In genomic region chr12:68940731-68941130, GRCh38 we compare ENCODE assay signal across 21 cellular contexts.
"Had no signal": no experiment of that assay in that cellular context is flagged by ENCODE, and none has a peak within 500 bp of the region (broad histone marks: within the 10 kb centered on the region; RNA-seq: fewer than 3 reads in every experiment).

No MANE protein-coding gene starts in this region.

- H3K36me3 ChIP-seq: colonic mucosa, esophagus squamous epithelium, gastroesophageal sphincter, pancreas, prostate gland, stomach, suprapubic skin, thyroid gland had no signal

- H3K27ac ChIP-seq: colonic mucosa, esophagus squamous epithelium, gastroesophageal sphincter, pancreas, prostate gland, skin epidermis, suprapubic skin, thyroid gland had no signal

- H3K4me1 ChIP-seq: colonic mucosa, gastroesophageal sphincter, prostate gland, suprapubic skin, thyroid gland had no signal

- ATAC-seq: gastroesophageal sphincter, left ventricle myocardium superior, sciatic nerve had no signal

- H3K27me3 ChIP-seq: colonic mucosa, esophagus squamous epithelium, gastroesophageal sphincter, pancreas, stomach, suprapubic skin, thyroid gland had no signal

- H3K9me3 ChIP-seq: colonic mucosa, esophagus squamous epithelium, gastroesophageal sphincter, pancreas, prostate gland, stomach, suprapubic skin, thyroid gland had no signal

- DNase-seq: colonic mucosa; dermis blood vessel endothelial cell; esophagus squamous epithelium; foreskin fibroblast; glutamatergic neuron; immature natural killer cell; left ventricle myocardium superior; mesendoderm; naive B cell; occipital lobe; pancreas; stimulated activated CD4-positive, alpha-beta T cell treated with anti-CD3 and anti-CD28 coated beads, Interleukin-2, amount 100 ng/mL, for 24 hours; stimulated activated CD4-positive, alpha-beta T cell treated with anti-CD3 and anti-CD28 coated beads, Interleukin-4, amount 100 ng/mL, for 4 hours; stimulated activated naive CD4-positive, alpha-beta T cell; stomach; thyroid gland had no signal

- H3K4me3 ChIP-seq: colonic mucosa, esophagus squamous epithelium, gastroesophageal sphincter, pancreas, prostate gland, skin epidermis, stomach, suprapubic skin, thyroid gland had no signal
